ENCODE assay signal across 9 cellular contexts in genomic region chr4:146945556-146946374, GRCh38. TPM values are rescaled to one million over a fixed set of nuclear protein-coding genes. Genes with fewer than 3 reads are reported as not detected.
DNase-seq lines count a peak whose midpoint lies in the region; ATAC-seq and TF ChIP-seq lines count a peak whose summit lies in the region.
"Had no signal": no experiment of that assay in that cellular context is flagged by ENCODE, and none has a peak within 500 bp of the region (broad histone marks: within the 10 kb centered on the region; RNA-seq: fewer than 3 reads in every experiment).

Gene TTC29, minus strand, starts transcription at chr4:146945864. Its CDS starts 5,969 bp downstream, at chr4:146939895.

- H3K27ac Mint-ChIP-seq in CD8-positive, alpha-beta T cell = no peak within 1 kb of the TSS

- TF ChIP-seq CTCF in CD8-positive, alpha-beta T cell (IDR thresholded peaks at IDR 0.05) = no peak

- no peaks in the 10 kb centered on the region for H3K36me3 ChIP-seq in CD8-positive, alpha-beta T cell (ENCODE audit: insufficient read depth, low read length)
- no peaks in the 10 kb centered on the region for H3K36me3 ChIP-seq in NT2/D1 (ENCODE audit: insufficient read depth, insufficient read length, low read length)

- CTCF ChIA-PET in CD8-positive, alpha-beta T cell (lab: Charles Lee) = no interaction called here

- no peak within 1 kb of the TSS for H3K27ac ChIP-seq in CD8-positive, alpha-beta T cell (ENCODE audit: low read depth, low read length)
- H3K27ac ChIP-seq in epithelial cell of prostate = no peak within 1 kb of the TSS

- POLR2A ChIA-PET in CD8-positive, alpha-beta T cell (lab: Charles Lee) = interaction anchor here (0.6 kb wide), 1 partner anchor 115 kb away, joined by 3 read pairs; no protein-coding TSS in a partner anchor

- H3K4me3 ChIP-seq in CD8-positive, alpha-beta T cell (ENCODE audit: low read depth, low read length) = peak within 1 kb of the TSS; percentile 50
- H3K4me3 ChIP-seq in NT2/D1 (ENCODE audit: insufficient read length, low read depth) (peak within 1 kb of the TSS; percentile 43), mononuclear cell (ENCODE audit: low read length) (peak within 1 kb of the TSS; percentile 22)

- H3K36me3 Mint-ChIP-seq in CD8-positive, alpha-beta T cell = no peaks in the 10 kb centered on the region

- H3K4me1 Mint-ChIP-seq in CD8-positive, alpha-beta T cell (ENCODE audit: low read depth) = peaks cover 29% of the 10 kb centered on the region

- ATAC-seq in CD8-positive, alpha-beta T cell = peak; percentile 99
- ATAC-seq in GM19467 (IDR thresholded peaks at IDR 0.05; ENCODE audit: unreplicated experiment) = peak; percentile 100

- no peaks in the 10 kb centered on the region for H3K9me3 ChIP-seq in CD8-positive, alpha-beta T cell (ENCODE audit: low read length)
- H3K9me3 ChIP-seq in NT2/D1 (ENCODE audit: insufficient read depth, low read length) = no peaks in the 10 kb centered on the region
- H3K9me3 ChIP-seq in mononuclear cell (ENCODE audit: low read depth, low read length) = no peaks in the 10 kb centered on the region

- no peaks in the 10 kb centered on the region for H3K27me3 ChIP-seq in CD8-positive, alpha-beta T cell (ENCODE audit: insufficient read depth, low read length)
- H3K27me3 ChIP-seq in NT2/D1 (ENCODE audit: insufficient read depth, insufficient read length) (no peaks in the 10 kb centered on the region), mononuclear cell (ENCODE audit: insufficient read depth, low read length) (peaks cover 3% of the 10 kb centered on the region)

- H3K4me3 Mint-ChIP-seq in CD8-positive, alpha-beta T cell = peak within 1 kb of the TSS; percentile 77

- H3K9ac ChIP-seq in NT2/D1 (ENCODE audit: insufficient read length, low read depth) = peak within 1 kb of the TSS; percentile 42

- no peaks in the 10 kb centered on the region for H3K9me3 Mint-ChIP-seq in CD8-positive, alpha-beta T cell

- intact Hi-C loops in CD8-positive, alpha-beta T cell (cut with DNase I, micrococcal nuclease) = no loop called here

- peaks cover 21% of the 10 kb centered on the region for H3K4me1 ChIP-seq in CD8-positive, alpha-beta T cell (ENCODE audit: insufficient read depth, low read length)
- H3K4me1 ChIP-seq in NT2/D1 (ENCODE audit: insufficient read depth, insufficient read length) (no peaks in the 10 kb centered on the region), mononuclear cell (ENCODE audit: insufficient read depth, low read length) (peaks cover 18% of the 10 kb centered on the region)

- peak; percentile 57 to 83 (median 82) for DNase-seq in CD8-positive, alpha-beta T cell
- DNase-seq in HK-2 (ENCODE audit: unreplicated experiment) (peak; percentile 85), NT2/D1 (ENCODE audit: low read depth, low spot score) (peak; percentile 84), activated T-cell treated with anti-CD3 and anti-CD28 coated beads for 24 hours (ENCODE audit: low read depth) (peak; percentile 79), epithelial cell of prostate (ENCODE audit: low read depth, low spot score) (peak; percentile 14)
- DNase-seq in stimulated activated CD8-positive, alpha-beta memory T cell treated with anti-CD3 and anti-CD28 coated beads, Interleukin-15, amount 100 ng/mL, for 48 hours (ENCODE audit: low read depth in 2 of 2) = peak; percentile 74 to 80

- peaks cover 5% of the 10 kb centered on the region for H3K27me3 Mint-ChIP-seq in CD8-positive, alpha-beta T cell (ENCODE audit: low read depth)

RNA-seq across cellular contexts. Expression of gene TTC29, which starts in this region (rescaled TPM):
- total RNA-seq in CD8-positive, alpha-beta T cell = not detected
- total RNA-seq in mononuclear cell = not detected
- total RNA-seq: activated CD8-positive, alpha-beta memory T cell treated with anti-CD3 and anti-CD28 coated beads for 36 hours had no signal

Comparison
In these comparisons a context has a peak if more than half of its experiments do, and no peak if none do; other contexts are left out.
1. Peak in DNase-seq, ATAC-seq and H3K4me3 ChIP-seq in CD8-positive, alpha-beta T cell; RNA of the gene not detected or under 1 TPM.
2. DNase-seq: peak in every context shown above with its lines; median percentile 85 in HK-2; 84 in NT2/D1; 82 in CD8-positive, alpha-beta T cell; 79 in activated T-cell treated with anti-CD3 and anti-CD28 coated beads for 24 hours; 77 in stimulated activated CD8-positive, alpha-beta memory T cell treated with anti-CD3 and anti-CD28 coated beads, Interleukin-15, amount 100 ng/mL, for 48 hours; 14 in epithelial cell of prostate.